In genomic region chr1:226001088-226001487, GRCh38 we compare ENCODE assay signal across 12 cellular contexts. TPM values are rescaled to one million over a fixed set of nuclear protein-coding genes. Genes with fewer than 3 reads are reported as not detected.
A peak's percentile ranks its signal among the peaks of the same experiment; 100 is the strongest.
DNase-seq lines count a peak whose midpoint lies in the region; ATAC-seq, FAIRE-seq and TF ChIP-seq lines count a peak whose summit lies in the region.
"Had no signal": no experiment of that assay in that cellular context is flagged by ENCODE, and none has a peak within 500 bp of the region (broad histone marks: within the 10 kb centered on the region; RNA-seq: fewer than 3 reads in every experiment).

No MANE protein-coding gene starts in this region.

- intact Hi-C loops in left ventricle myocardium superior (cut with micrococcal nuclease), result no loop called here

- no peak for FAIRE-seq in GM12891 (lab: Jason Lieb, UNC)

- peak overlapping the region; percentile 80 to 97 for H3K27ac ChIP-seq in right atrium auricular region
- H3K27ac ChIP-seq: RWPE1 had no signal

- H3K27me3 ChIP-seq in right atrium auricular region, result no peaks in the 10 kb centered on the region

- peak overlapping the region; percentile 42 for H3K4me3 Mint-ChIP-seq in activated naive CD8-positive, alpha-beta T cell
- H3K4me3 Mint-ChIP-seq in nephron, result peak overlapping the region; percentile 23 to 43 (median 32)
- H3K4me3 Mint-ChIP-seq in chondrocyte (ENCODE audit: unreplicated experiment), result no peak overlapping the region

- TF ChIP-seq CTCF in right atrium auricular region (IDR thresholded peaks at IDR 0.05) (no peak), nephron (IDR thresholded peaks at IDR 0.05; ENCODE audit: unreplicated experiment in 3 of 3) (no peak), chondrocyte (IDR thresholded peaks at IDR 0.05) (no peak)

- H3K4me1 Mint-ChIP-seq in activated naive CD8-positive, alpha-beta T cell (ENCODE audit: low read depth), result peaks cover 71% of the 10 kb centered on the region
- peaks cover 22% of the 10 kb centered on the region for H3K4me1 Mint-ChIP-seq in nephron
- peaks cover 43% of the 10 kb centered on the region for H3K4me1 Mint-ChIP-seq in chondrocyte (ENCODE audit: low read depth)

- H3K9me3 ChIP-seq in right atrium auricular region, result no peaks in the 10 kb centered on the region

- no peak for TF ChIP-seq POLR2A in GM12891 (IDR thresholded peaks at IDR 0.05; ENCODE audit: low read depth, low read length)

- H3K27me3 Mint-ChIP-seq in activated naive CD8-positive, alpha-beta T cell, result no peaks in the 10 kb centered on the region
- H3K27me3 Mint-ChIP-seq in nephron (ENCODE audit: low read depth) (no peaks in the 10 kb centered on the region), chondrocyte (ENCODE audit: low read depth) (no peaks in the 10 kb centered on the region)

- H3K4me1 ChIP-seq in right atrium auricular region, result peaks cover 0 to 54% of the 10 kb centered on the region in 2 donors

- peak overlapping the region; percentile 100 for H3K27ac Mint-ChIP-seq in activated naive CD8-positive, alpha-beta T cell
- H3K27ac Mint-ChIP-seq in nephron, result peak overlapping the region in 1 of 3 experiments; percentile 97
- H3K27ac Mint-ChIP-seq in chondrocyte (ENCODE audit: unreplicated experiment), result no peak overlapping the region

- H3K9me3 Mint-ChIP-seq in activated naive CD8-positive, alpha-beta T cell (ENCODE audit: low read depth), result no peaks in the 10 kb centered on the region
- no peaks in the 10 kb centered on the region for H3K9me3 Mint-ChIP-seq in nephron
- H3K9me3 Mint-ChIP-seq in chondrocyte (ENCODE audit: low read depth), result no peaks in the 10 kb centered on the region
- H3K9me3 Mint-ChIP-seq: activated T-cell treated with anti-CD3 and anti-CD28 coated beads, Interleukin-2, amount 50 U/mL, for 4 hours had no signal

- no peaks in the 10 kb centered on the region for H3K36me3 ChIP-seq in right atrium auricular region

- H3K36me3 Mint-ChIP-seq in activated naive CD8-positive, alpha-beta T cell, result peaks cover 4% of the 10 kb centered on the region
- H3K36me3 Mint-ChIP-seq in nephron (ENCODE audit: low read depth), result no peaks in the 10 kb centered on the region
- H3K36me3 Mint-ChIP-seq in chondrocyte (ENCODE audit: low read depth), result peaks cover 1% of the 10 kb centered on the region

- DNase-seq in right atrium auricular region (ENCODE audit: low spot score), result no peak
- no peak for DNase-seq in left ventricle myocardium superior
- DNase-seq in ureter (ENCODE audit: low spot score), result no peak
- no peak for DNase-seq in GM12891 (ENCODE audit: insufficient read length, low spot score)
- no peak for DNase-seq in chondrocyte (ENCODE audit: low spot score)
- DNase-seq: activated T-cell treated with anti-CD3 and anti-CD28 coated beads, Interleukin-2, amount 50 U/mL, for 4 hours; cerebellar nuclear complex; NCI-H446 treated with DMSO at 0.1 percent for 48 hours had no signal

- H3K4me3 ChIP-seq in right atrium auricular region, result no peak overlapping the region

- ATAC-seq in left ventricle myocardium superior, result no peak
- no peak for ATAC-seq in GM18511 (IDR thresholded peaks at IDR 0.05; ENCODE audit: unreplicated experiment)
- ATAC-seq: activated T-cell treated with anti-CD3 and anti-CD28 coated beads, Interleukin-2, amount 50 U/mL, for 4 hours had no signal

TF ChIP-seq in GM12891, 5 proteins besides CTCF, POLR2A, EP300 and RAD21:
- TF ChIP-seq POU2F2 (IDR thresholded peaks at IDR 0.05; ENCODE audit: low read depth, low read length), result no peak
- TF ChIP-seq SPI1 (IDR thresholded peaks at IDR 0.05; ENCODE audit: low read depth, low read length), result no peak
- no peak for TF ChIP-seq POLR2AphosphoS5 (IDR thresholded peaks at IDR 0.05; ENCODE audit: low read depth, low read length)
- no peak for TF ChIP-seq PAX5 (IDR thresholded peaks at IDR 0.05; ENCODE audit: insufficient read depth, low read length, severe bottlenecking)
- TF ChIP-seq TAF1 (IDR thresholded peaks at IDR 0.05; ENCODE audit: low read depth, low read length), result no peak

RNA-seq across cellular contexts. Expression of gene SDE2, which starts 1.9 kb away (rescaled TPM):
- total RNA-seq in right atrium auricular region, result 10 to 100 TPM; 15.5 to 16.3 TPM
- total RNA-seq in left ventricle myocardium superior, result 10.7 TPM
- total RNA-seq in ureter, result 17.8 TPM
- 4.6 TPM for polyA plus RNA-seq in GM12891 (2012; ENCODE audit: low read depth, missing spikeins)
- total RNA-seq in chondrocyte, result 20.8 to 21.9 TPM (median 21.5 TPM) in 3 replicates
